In the genomic region with DNA sequence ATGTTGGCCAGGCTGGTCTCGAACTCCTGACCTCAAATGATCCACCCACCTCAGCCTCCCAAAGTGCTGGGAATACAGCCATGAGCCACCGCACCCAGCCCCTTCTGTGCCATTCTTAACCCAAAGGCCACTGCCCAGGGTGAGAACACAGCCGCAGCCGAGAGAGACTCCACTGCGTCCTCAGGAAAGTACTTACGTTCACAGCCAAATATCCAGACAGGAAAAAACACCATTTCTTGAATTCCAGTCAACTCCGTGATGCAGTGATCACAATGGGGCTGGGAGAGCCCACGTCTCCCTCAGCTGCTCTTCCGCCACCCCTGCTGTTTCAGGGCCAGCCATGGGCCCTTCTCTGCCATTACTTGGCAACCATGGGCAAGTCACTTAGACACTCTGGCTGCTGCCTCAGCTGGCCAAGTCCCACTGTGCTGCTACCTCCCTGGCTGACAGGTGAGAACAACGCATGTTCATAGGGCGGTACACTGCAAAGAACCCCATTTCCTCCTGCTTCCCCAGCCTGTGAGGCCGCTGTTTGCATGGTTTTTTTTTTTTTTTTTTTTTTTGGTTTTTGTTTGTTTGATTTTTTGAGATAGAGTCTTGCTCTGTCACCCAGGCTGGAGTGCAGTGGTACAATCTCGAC, we compare ENCODE assay signal across 16 cellular contexts. TPM values are rescaled to one million over a fixed set of nuclear protein-coding genes. Genes with fewer than 3 reads are reported as not detected.
DNase-seq lines count a peak whose midpoint lies in the region; ATAC-seq lines count a peak whose summit lies in the region.
"Had no signal": no experiment of that assay in that cellular context is flagged by ENCODE, and none has a peak within 500 bp of the region (broad histone marks: within the 10 kb centered on the region; RNA-seq: fewer than 3 reads in every experiment).

No MANE protein-coding gene starts in this region.

- POLR2A ChIA-PET in T-cell (lab: Charles Lee): interaction anchor here (0.7 kb wide), 2 partner anchors 200 to 459 kb away, joined by 3 to 8 read pairs; a partner anchor contains a TSS

- ATAC-seq in T-cell (replicated peaks in 1 of 4) (peak in 2 of 4 experiments; percentile 18 to 43), GM21576 (IDR thresholded peaks at IDR 0.05; ENCODE audit: unreplicated experiment) (no peak), HG03442 (IDR thresholded peaks at IDR 0.05; ENCODE audit: unreplicated experiment) (no peak)
- ATAC-seq in effector memory CD8-positive, alpha-beta T cell (replicated peaks): peak; percentile 13
- ATAC-seq in stimulated activated effector memory CD8-positive, alpha-beta T cell treated with anti-CD3 and anti-CD28 coated beads, Interleukin-12 subunit alpha, Interleukin-12 subunit beta, amount 100 ng/mL, for 72 hours: no peak
- ATAC-seq: activated CD8-positive, alpha-beta memory T cell treated with anti-CD3 and anti-CD28 coated beads, Interleukin-2, amount 10 ng/mL, durations not matched to agents 7 days and 5 days had no signal

- H3K36me3 Mint-ChIP-seq in activated naive CD8-positive, alpha-beta T cell: peaks cover 8% of the 10 kb centered on the region
- H3K36me3 Mint-ChIP-seq in activated naive CD8-positive, alpha-beta T cell treated with anti-CD3 and anti-CD28 coated beads for 36 hours: peaks cover 20% of the 10 kb centered on the region
- H3K36me3 Mint-ChIP-seq in T-cell: peaks cover 16% of the 10 kb centered on the region
- H3K36me3 Mint-ChIP-seq in effector memory CD8-positive, alpha-beta T cell (ENCODE audit: insufficient read depth): peaks cover 17% of the 10 kb centered on the region
- peaks cover 18% of the 10 kb centered on the region for H3K36me3 Mint-ChIP-seq in stimulated activated effector memory CD8-positive, alpha-beta T cell treated with anti-CD3 and anti-CD28 coated beads, Interleukin-12 subunit alpha, Interleukin-12 subunit beta, amount 100 ng/mL, for 72 hours

- H3K27me3 Mint-ChIP-seq in activated naive CD8-positive, alpha-beta T cell: no peaks in the 10 kb centered on the region
- H3K27me3 Mint-ChIP-seq in activated naive CD8-positive, alpha-beta T cell treated with anti-CD3 and anti-CD28 coated beads for 36 hours: no peaks in the 10 kb centered on the region
- H3K27me3 Mint-ChIP-seq in T-cell: no peaks in the 10 kb centered on the region
- H3K27me3 Mint-ChIP-seq in effector memory CD8-positive, alpha-beta T cell: no peaks in the 10 kb centered on the region
- H3K27me3 Mint-ChIP-seq: activated CD8-positive, alpha-beta memory T cell treated with anti-CD3 and anti-CD28 coated beads, Interleukin-2, amount 10 ng/mL, durations not matched to agents 7 days and 5 days; activated naive CD8-positive, alpha-beta T cell treated with anti-CD3 and anti-CD28 coated beads, Interleukin-2, amount 50 U/mL, for 24 hours had no signal

- peak overlapping the region; percentile 92 for H3K27ac Mint-ChIP-seq in activated naive CD8-positive, alpha-beta T cell
- H3K27ac Mint-ChIP-seq in activated naive CD8-positive, alpha-beta T cell treated with anti-CD3 and anti-CD28 coated beads for 36 hours: no peak overlapping the region
- peak overlapping the region; percentile 92 to 97 for H3K27ac Mint-ChIP-seq in T-cell
- H3K27ac Mint-ChIP-seq in effector memory CD8-positive, alpha-beta T cell: peak overlapping the region; percentile 7 to 80
- peak overlapping the region; percentile 18 for H3K27ac Mint-ChIP-seq in stimulated activated effector memory CD8-positive, alpha-beta T cell treated with anti-CD3 and anti-CD28 coated beads, Interleukin-12 subunit alpha, Interleukin-12 subunit beta, amount 100 ng/mL, for 72 hours

- no peaks in the 10 kb centered on the region for H3K9me3 Mint-ChIP-seq in activated naive CD8-positive, alpha-beta T cell (ENCODE audit: low read depth)
- peaks cover 6% of the 10 kb centered on the region for H3K9me3 Mint-ChIP-seq in activated naive CD8-positive, alpha-beta T cell treated with anti-CD3 and anti-CD28 coated beads for 36 hours
- H3K9me3 Mint-ChIP-seq in T-cell: no peaks in the 10 kb centered on the region
- H3K9me3 Mint-ChIP-seq in effector memory CD8-positive, alpha-beta T cell: no peaks in the 10 kb centered on the region
- H3K9me3 Mint-ChIP-seq in stimulated activated effector memory CD8-positive, alpha-beta T cell treated with anti-CD3 and anti-CD28 coated beads, Interleukin-12 subunit alpha, Interleukin-12 subunit beta, amount 100 ng/mL, for 72 hours: no peaks in the 10 kb centered on the region
- H3K9me3 Mint-ChIP-seq: activated naive CD8-positive, alpha-beta T cell treated with anti-CD3 and anti-CD28 coated beads, Interleukin-2, amount 50 U/mL, for 24 hours had no signal

- CTCF ChIA-PET in T-cell (lab: Charles Lee): interaction anchor here in 1 of 2 donors (0.6 to 0.7 kb wide), 2 partner anchors 8 to 54 kb away, joined by 4 to 5 read pairs; no protein-coding TSS in a partner anchor

- peak overlapping the region; percentile 51 for H3K4me3 Mint-ChIP-seq in activated naive CD8-positive, alpha-beta T cell
- H3K4me3 Mint-ChIP-seq in activated naive CD8-positive, alpha-beta T cell treated with anti-CD3 and anti-CD28 coated beads for 36 hours: no peak overlapping the region
- H3K4me3 Mint-ChIP-seq in T-cell: peak overlapping the region in 2 of 3 donors; percentile 47 to 58
- H3K4me3 Mint-ChIP-seq in effector memory CD8-positive, alpha-beta T cell: peak overlapping the region; percentile 44 to 63
- H3K4me3 Mint-ChIP-seq in stimulated activated effector memory CD8-positive, alpha-beta T cell treated with anti-CD3 and anti-CD28 coated beads, Interleukin-12 subunit alpha, Interleukin-12 subunit beta, amount 100 ng/mL, for 72 hours: no peak overlapping the region
- H3K4me3 Mint-ChIP-seq: activated CD8-positive, alpha-beta memory T cell treated with anti-CD3 and anti-CD28 coated beads, Interleukin-2, amount 10 ng/mL, durations not matched to agents 7 days and 5 days had no signal

- DNase-seq in activated naive CD8-positive, alpha-beta T cell treated with anti-CD3 and anti-CD28 coated beads for 36 hours: no peak
- peak in 24 of 34 experiments; percentile 7 to 74 (median 38) for DNase-seq in T-cell
- DNase-seq in effector memory CD8-positive, alpha-beta T cell: no peak
- DNase-seq in stimulated activated effector memory CD8-positive, alpha-beta T cell treated with anti-CD3 and anti-CD28 coated beads, Interleukin-12 subunit alpha, Interleukin-12 subunit beta, amount 100 ng/mL, for 72 hours (ENCODE audit: low spot score in 2 of 2): no peak
- no peak for DNase-seq in stimulated activated CD8-positive, alpha-beta memory T cell treated with anti-CD3 and anti-CD28 coated beads, Interleukin-4, amount 100 ng/mL, for 48 hours
- DNase-seq: activated CD8-positive, alpha-beta memory T cell treated with anti-CD3 and anti-CD28 coated beads, Interleukin-2, amount 10 ng/mL, durations not matched to agents 7 days and 5 days; activated naive CD8-positive, alpha-beta T cell treated with anti-CD3 and anti-CD28 coated beads, Interleukin-2, amount 50 U/mL, for 24 hours; Caco-2; cerebellar nuclear complex; EL; KBM-7; NCI-H69; retina had no signal

- peaks cover 60% of the 10 kb centered on the region for H3K4me1 Mint-ChIP-seq in activated naive CD8-positive, alpha-beta T cell (ENCODE audit: low read depth)
- H3K4me1 Mint-ChIP-seq in activated naive CD8-positive, alpha-beta T cell treated with anti-CD3 and anti-CD28 coated beads for 36 hours: peaks cover 52% of the 10 kb centered on the region
- H3K4me1 Mint-ChIP-seq in T-cell: peaks cover 59 to 70% (median 68%) of the 10 kb centered on the region in 3 donors
- peaks cover 34 to 43% of the 10 kb centered on the region in 2 donors for H3K4me1 Mint-ChIP-seq in effector memory CD8-positive, alpha-beta T cell (ENCODE audit: low read depth in 2 of 2)
- H3K4me1 Mint-ChIP-seq in stimulated activated effector memory CD8-positive, alpha-beta T cell treated with anti-CD3 and anti-CD28 coated beads, Interleukin-12 subunit alpha, Interleukin-12 subunit beta, amount 100 ng/mL, for 72 hours: peaks cover 52% of the 10 kb centered on the region

RNA-seq across cellular contexts. Expression of a gene that starts 4.3 kb away (rescaled TPM):
- total RNA-seq in activated naive CD8-positive, alpha-beta T cell treated with anti-CD3 and anti-CD28 coated beads for 36 hours: 10 to 100 TPM; 33.0 to 33.3 TPM
- 10 to 100 TPM; 28.6 to 31.3 (median 29.7) TPM for total RNA-seq in T-cell

RNA-seq across cellular contexts. Expression of a gene that starts 21.9 kb away (rescaled TPM):
- total RNA-seq in activated naive CD8-positive, alpha-beta T cell treated with anti-CD3 and anti-CD28 coated beads for 36 hours: under 1 TPM; 0.08 to 0.20 TPM
- total RNA-seq in T-cell: under 1 TPM; 0.30 to 0.66 (median 0.50) TPM

RNA-seq across cellular contexts. Expression of a gene that starts 58.1 kb away (rescaled TPM):
- total RNA-seq in activated naive CD8-positive, alpha-beta T cell treated with anti-CD3 and anti-CD28 coated beads for 36 hours: 10 to 100 TPM; 84.4 to 88.4 TPM
- 10 to 100 TPM; 49.1 to 74.4 (median 70.5) TPM for total RNA-seq in T-cell

RNA-seq across cellular contexts. Expression of a gene that starts 59.8 kb away (rescaled TPM):
- 10 to 100 TPM; 62.5 to 64.4 TPM for total RNA-seq in activated naive CD8-positive, alpha-beta T cell treated with anti-CD3 and anti-CD28 coated beads for 36 hours
- total RNA-seq in T-cell: 10 to 100 TPM; 50.1 to 79.1 (median 62.1) TPM

Comparison
In these comparisons a context has a peak if more than half of its experiments do, and no peak if none do; other contexts are left out.
1. H3K4me3 Mint-ChIP-seq: peak in activated naive CD8-positive, alpha-beta T cell (single experiment), T-cell (2 of 3) and effector memory CD8-positive, alpha-beta T cell (2 of 2); none in activated naive CD8-positive, alpha-beta T cell treated with anti-CD3 and anti-CD28 coated beads for 36 hours (single experiment) and stimulated activated effector memory CD8-positive, alpha-beta T cell treated with anti-CD3 and anti-CD28 coated beads, Interleukin-12 subunit alpha, Interleukin-12 subunit beta, amount 100 ng/mL, for 72 hours (single experiment).
2. DNase-seq: peak in T-cell (24 of 34); none in activated naive CD8-positive, alpha-beta T cell treated with anti-CD3 and anti-CD28 coated beads for 36 hours (single experiment), effector memory CD8-positive, alpha-beta T cell (0 of 3), stimulated activated effector memory CD8-positive, alpha-beta T cell treated with anti-CD3 and anti-CD28 coated beads, Interleukin-12 subunit alpha, Interleukin-12 subunit beta, amount 100 ng/mL, for 72 hours (0 of 2) and stimulated activated CD8-positive, alpha-beta memory T cell treated with anti-CD3 and anti-CD28 coated beads, Interleukin-4, amount 100 ng/mL, for 48 hours (single experiment).